In the genomic region with DNA sequence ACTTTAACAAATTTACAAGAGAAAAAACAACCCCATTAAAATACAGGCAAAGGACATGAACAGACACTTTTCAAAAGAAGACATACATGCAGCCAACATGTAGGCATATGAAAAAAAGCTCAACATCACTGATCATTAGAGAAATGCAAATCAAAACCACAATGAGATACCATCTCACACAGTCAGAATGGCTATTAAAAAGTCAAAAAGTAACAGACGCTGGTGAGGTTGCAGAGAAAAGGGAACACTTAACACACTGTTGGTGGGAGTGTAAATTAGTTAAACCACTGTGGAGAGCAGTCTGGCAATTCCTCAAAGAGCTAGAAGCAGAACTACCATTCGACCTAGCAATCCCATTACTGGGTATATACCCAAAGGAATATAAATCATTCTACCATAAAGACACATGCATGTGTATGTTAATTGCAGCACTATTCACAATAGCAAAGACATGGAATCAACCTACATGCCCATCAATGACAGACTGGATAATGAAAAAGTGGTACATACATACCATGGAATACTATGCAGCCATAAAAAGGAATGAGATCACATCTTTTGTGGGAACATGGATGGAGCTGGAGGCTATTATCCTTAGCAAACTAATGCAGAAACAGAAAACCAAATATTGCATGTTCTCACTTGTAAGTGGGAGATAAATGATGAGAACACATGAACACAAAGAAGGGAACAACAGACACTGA, we compare ENCODE assay signal across 9 cellular contexts. TPM values are rescaled to one million over a fixed set of nuclear protein-coding genes. Genes with fewer than 3 reads are reported as not detected.
DNase-seq lines count a peak whose midpoint lies in the region; ATAC-seq, FAIRE-seq and TF ChIP-seq lines count a peak whose summit lies in the region.
"Not testable (repeated sequence)": the region's sequence is repeated elsewhere in the genome, so short reads cannot be mapped to it uniquely, and the experiment has no call there.
"Had no signal": no experiment of that assay in that cellular context is flagged by ENCODE, and none has a peak within 500 bp of the region (broad histone marks: within the 10 kb centered on the region; RNA-seq: fewer than 3 reads in every experiment).

No MANE protein-coding gene starts in this region.

- not testable (repeated sequence) for DNase-seq in GM12891 (ENCODE audit: insufficient read length, low spot score)
- DNase-seq in NCI-H526 treated with DMSO at 0.1 percent for 48 hours (lab: John Stamatoyannopoulos, UW), result peak; percentile 75

- not testable (repeated sequence) for TF ChIP-seq POLR2A in GM12891 (IDR thresholded peaks at IDR 0.05; ENCODE audit: low read depth, low read length)

- not testable (repeated sequence) for FAIRE-seq in GM12891 (lab: Jason Lieb, UNC)

- ATAC-seq in GM18520 (IDR thresholded peaks at IDR 0.05; ENCODE audit: unreplicated experiment), result peak; percentile 86
- peak; percentile 48 for ATAC-seq in GM19043 (IDR thresholded peaks at IDR 0.05; ENCODE audit: low read depth, unreplicated experiment)
- peak; percentile 74 for ATAC-seq in GM21528 (IDR thresholded peaks at IDR 0.05; ENCODE audit: low FRiP score, unreplicated experiment)
- ATAC-seq in HG02852 (IDR thresholded peaks at IDR 0.05; ENCODE audit: unreplicated experiment), result peak; percentile 65
- peak; percentile 83 for ATAC-seq in HG03097 (IDR thresholded peaks at IDR 0.05; ENCODE audit: low FRiP score, unreplicated experiment)
- ATAC-seq in HG03565 (IDR thresholded peaks at IDR 0.05; ENCODE audit: unreplicated experiment), result peak; percentile 47

TF ChIP-seq in GM12891, 5 proteins besides CTCF, POLR2A, EP300 and RAD21:
- TF ChIP-seq POU2F2 (IDR thresholded peaks at IDR 0.05; ENCODE audit: low read depth, low read length), result 0 out of 2 replicates have a peak, but pooled peaks have one; percentile 39

RNA-seq across cellular contexts. Expression of a gene that starts 21.9 kb away (rescaled TPM):
- polyA plus RNA-seq in GM12891 (2012; ENCODE audit: low read depth, missing spikeins), result not detected
- polyA plus RNA-seq: IMR-90 had no signal
